ENCODE assay signal across 8 cellular contexts in genomic region chr7:18064242-18064838, GRCh38. TPM values are rescaled to one million over a fixed set of nuclear protein-coding genes. Genes with fewer than 3 reads are reported as not detected.
A peak's percentile ranks its signal among the peaks of the same experiment; 100 is the strongest.
DNase-seq lines count a peak whose midpoint lies in the region; ATAC-seq and TF ChIP-seq lines count a peak whose summit lies in the region.

No MANE protein-coding gene starts in this region.

- TF ChIP-seq CTCF in epithelial cell of proximal tubule (conservative IDR thresholded peaks at IDR 0.05; ENCODE audit: low read depth, low read length) (peak; percentile 57), smooth muscle cell (IDR thresholded peaks at IDR 0.05; ENCODE audit: borderline replicate concordance, insufficient read depth, poor library complexity, severe bottlenecking) (peak; percentile 46)

- no peak overlapping the region for H2AFZ ChIP-seq in smooth muscle cell (ENCODE audit: low read depth)

- peak; percentile 78 for ATAC-seq in GM21367 (IDR thresholded peaks at IDR 0.05; ENCODE audit: unreplicated experiment)
- no peak for ATAC-seq in T-cell (replicated peaks in 1 of 4)

- no peaks in the 10 kb centered on the region for H3K36me3 Mint-ChIP-seq in T-cell

- H3F3A ChIP-seq in smooth muscle cell (ENCODE audit: low read depth), result no peaks in the 10 kb centered on the region

- H3K27me3 ChIP-seq in smooth muscle cell (ENCODE audit: low read depth), result peaks cover 3% of the 10 kb centered on the region

- no peak overlapping the region for H3K27ac Mint-ChIP-seq in T-cell

- CTCF ChIA-PET in T-cell (lab: Charles Lee), result interaction anchor here in 1 of 2 donors (1.4 kb wide), 1 partner anchor 281 kb away, joined by 3 read pairs; no protein-coding TSS in a partner anchor

- H3K9ac ChIP-seq in smooth muscle cell (ENCODE audit: low read depth), result no peak overlapping the region

- H3K4me1 ChIP-seq in smooth muscle cell (ENCODE audit: low read depth), result no peaks in the 10 kb centered on the region

- no peaks in the 10 kb centered on the region for H3K4me1 Mint-ChIP-seq in T-cell

- H3K4me3 ChIP-seq in epithelial cell of proximal tubule (ENCODE audit: low read depth, low read length), result no peak overlapping the region
- no peak overlapping the region for H3K4me3 ChIP-seq in smooth muscle cell

- no peaks in the 10 kb centered on the region for H3K36me3 ChIP-seq in smooth muscle cell (ENCODE audit: low read depth)

- POLR2A ChIA-PET in T-cell (lab: Charles Lee), result no interaction called here

- peaks cover 2 to 3% of the 10 kb centered on the region in 2 donors for H3K27me3 Mint-ChIP-seq in T-cell

- no peaks in the 10 kb centered on the region for H4K20me1 ChIP-seq in smooth muscle cell (ENCODE audit: low read depth)

- peak; percentile 10 to 31 for DNase-seq in NCI-H446 (lab: John Stamatoyannopoulos, UW)
- DNase-seq in NCI-H446 treated with DMSO at 0.1 percent for 48 hours (lab: John Stamatoyannopoulos, UW), result no peak
- peak; percentile 14 for DNase-seq in MV-4-11 (lab: John Stamatoyannopoulos, UW)
- no peak for DNase-seq in epithelial cell of proximal tubule (ENCODE audit: low read depth)
- no peak for DNase-seq in smooth muscle cell (lab: John Stamatoyannopoulos, UW; ENCODE audit: unreplicated experiment)
- DNase-seq in T-cell, result no peak
- no peak for DNase-seq in stimulated activated naive CD4-positive, alpha-beta T cell (lab: John Stamatoyannopoulos, UW)

- H3K79me2 ChIP-seq in smooth muscle cell (ENCODE audit: low read depth), result no peaks in the 10 kb centered on the region

- H3K4me2 ChIP-seq in smooth muscle cell, result no peak overlapping the region

- WGBS in smooth muscle cell (ENCODE audit: low lambda C conversion rate), result 95% methylated on average over 6 of the region's 6 CpGs

- H3K9me3 Mint-ChIP-seq in T-cell, result no peaks in the 10 kb centered on the region

- H3K4me3 Mint-ChIP-seq in T-cell, result no peak overlapping the region

- H3K27ac ChIP-seq in smooth muscle cell (ENCODE audit: low read depth), result no peak overlapping the region

- no peaks in the 10 kb centered on the region for H3K9me3 ChIP-seq in smooth muscle cell (replicated peaks; ENCODE audit: low read depth)

RNA-seq across cellular contexts. Expression of gene PRPS1L1, which starts 36.7 kb away (rescaled TPM):
- not detected in 2 replicates for total RNA-seq in epithelial cell of proximal tubule
- not detected in 2 replicates for total RNA-seq in smooth muscle cell
- not detected in 2 replicates for polyA plus RNA-seq in smooth muscle cell
- total RNA-seq in T-cell, result not detected

Comparison
In these comparisons a context has a peak if more than half of its experiments do, and no peak if none do; other contexts are left out.
1. DNase-seq: peak in NCI-H446 (2 of 2) and MV-4-11 (single experiment); none in NCI-H446 treated with DMSO at 0.1 percent for 48 hours (single experiment), epithelial cell of proximal tubule (single experiment), smooth muscle cell (single experiment), T-cell (0 of 34) and stimulated activated naive CD4-positive, alpha-beta T cell (0 of 6).